Comparison of ENCODE assay signal across 22 cellular contexts in the genomic region with DNA sequence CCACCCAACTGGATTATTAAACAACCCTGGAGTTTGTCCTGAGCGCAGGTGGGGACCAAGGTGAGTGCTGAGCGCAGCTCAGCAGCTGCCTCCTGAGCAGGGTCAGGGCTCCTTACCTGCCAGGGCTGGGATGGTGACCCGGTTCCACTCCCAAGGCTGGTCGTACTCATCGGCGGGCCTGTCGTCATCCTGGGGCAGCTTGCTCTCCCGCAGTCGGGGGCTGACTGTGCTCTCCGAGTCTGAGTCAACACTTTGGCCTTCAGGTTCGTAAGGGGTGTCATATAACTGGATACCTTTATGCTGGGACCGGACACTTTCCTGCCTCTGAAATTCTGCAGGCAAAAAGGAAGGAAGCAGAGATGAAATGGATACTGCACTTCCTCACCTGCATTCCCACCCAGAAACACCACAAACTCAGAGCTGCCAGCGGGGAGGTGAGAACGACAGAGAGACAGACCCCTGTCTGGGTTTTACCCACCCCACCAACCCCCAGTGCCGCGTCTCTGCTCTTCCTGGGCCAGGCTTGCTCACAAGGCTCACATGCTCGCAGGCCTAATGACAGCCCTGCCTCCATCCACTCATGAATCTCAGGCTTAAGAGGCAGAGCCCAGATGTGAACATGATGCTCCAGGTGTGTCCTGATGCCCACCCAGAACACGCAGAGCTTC.
DNase-seq lines count a peak whose midpoint lies in the region; ATAC-seq and TF ChIP-seq lines count a peak whose summit lies in the region.
"Had no signal": no experiment of that assay in that cellular context is flagged by ENCODE, and none has a peak within 500 bp of the region (broad histone marks: within the 10 kb centered on the region; RNA-seq: fewer than 3 reads in every experiment).

No MANE protein-coding gene starts in this region.

- H3K36me3 Mint-ChIP-seq in neural crest cell (ENCODE audit: low read depth), result no peaks in the 10 kb centered on the region
- H3K36me3 Mint-ChIP-seq in CD4-positive, alpha-beta T cell (ENCODE audit: low read depth), result no peaks in the 10 kb centered on the region
- H3K36me3 Mint-ChIP-seq: naive B cell had no signal

- ATAC-seq in RWPE2 (ENCODE audit: low read depth), result peak; percentile 94
- no peak for ATAC-seq in CD4-positive, alpha-beta T cell (ENCODE audit: poor library complexity)
- ATAC-seq: stimulated activated effector memory CD8-positive, alpha-beta T cell treated with anti-CD3 and anti-CD28 coated beads, Interleukin-12 subunit alpha, Interleukin-12 subunit beta, amount 100 ng/mL, for 72 hours had no signal

- no peak overlapping the region for H3K4me3 Mint-ChIP-seq in neural crest cell
- no peak overlapping the region for H3K4me3 Mint-ChIP-seq in CD4-positive, alpha-beta T cell
- H3K4me3 Mint-ChIP-seq: activated CD4-positive, alpha-beta T cell treated with anti-CD3 and anti-CD28 coated beads, Interleukin-2, amount 10 ng/mL, durations not matched to agents 24 days and 14 days; CD14-positive monocyte; naive B cell; stimulated activated effector memory CD8-positive, alpha-beta T cell treated with anti-CD3 and anti-CD28 coated beads, Interleukin-12 subunit alpha, Interleukin-12 subunit beta, amount 100 ng/mL, for 72 hours had no signal

- H3K27ac ChIP-seq in AG04450 (ENCODE audit: low read depth, low read length), result peak overlapping the region; percentile 61
- H3K27ac ChIP-seq in RWPE2 (ENCODE audit: poor library complexity, severe bottlenecking), result peak overlapping the region; percentile 93
- no peak overlapping the region for H3K27ac ChIP-seq in CD4-positive, alpha-beta T cell (ENCODE audit: low read depth, low read length)
- H3K27ac ChIP-seq in sigmoid colon, result peak overlapping the region in 1 of 4 donors; percentile 73
- H3K27ac ChIP-seq in substantia nigra (ENCODE audit: low read depth, low read length, poor library complexity, severe bottlenecking), result no peak overlapping the region
- H3K27ac ChIP-seq: psoas muscle, tibial nerve had no signal

- intact Hi-C loops in CD4-positive, alpha-beta T cell (cut with DNase I, micrococcal nuclease), result no loop called here
- intact Hi-C loops in sigmoid colon (cut with DNase I), result loop anchor here (5.0 kb wide), 1 partner anchor 43 kb away; no protein-coding TSS in a partner anchor

- H3K9me3 ChIP-seq in AG04450 (ENCODE audit: control insufficient read depth, insufficient read depth, low read length), result no peaks in the 10 kb centered on the region
- H3K9me3 ChIP-seq in RWPE2 (ENCODE audit: severe bottlenecking), result no peaks in the 10 kb centered on the region
- no peaks in the 10 kb centered on the region for H3K9me3 ChIP-seq in CD4-positive, alpha-beta T cell (ENCODE audit: control insufficient read depth, low read length)
- H3K9me3 ChIP-seq in sigmoid colon, result no peaks in the 10 kb centered on the region
- H3K9me3 ChIP-seq: MG63, psoas muscle, tibial nerve had no signal

- H3K27me3 ChIP-seq in AG04450 (ENCODE audit: control insufficient read depth, insufficient read depth, low read length), result no peaks in the 10 kb centered on the region
- no peaks in the 10 kb centered on the region for H3K27me3 ChIP-seq in RWPE2 (ENCODE audit: insufficient read depth, poor library complexity, severe bottlenecking)
- no peaks in the 10 kb centered on the region for H3K27me3 ChIP-seq in CD4-positive, alpha-beta T cell (ENCODE audit: control insufficient read depth, insufficient read depth, low read length)
- H3K27me3 ChIP-seq in sigmoid colon, result no peaks in the 10 kb centered on the region
- H3K27me3 ChIP-seq: MG63, tibial nerve had no signal

- POLR2A ChIA-PET in AG04450 (lab: Yijun Ruan, JAX), result no interaction called here
- POLR2A ChIA-PET in CD4-positive, alpha-beta T cell (lab: Charles Lee), result no interaction called here

- DNase-seq in AG04450 (ENCODE audit: low read depth, low spot score) (no peak), RWPE2 (ENCODE audit: low spot score) (peak; percentile 91), glomerular visceral epithelial cell (ENCODE audit: extremely low spot score) (peak; percentile 76), neural crest cell (ENCODE audit: low read depth, low spot score) (no peak), DMS53 (lab: John Stamatoyannopoulos, UW) (no peak), sigmoid colon (no peak), substantia nigra (lab: John Stamatoyannopoulos, UW) (no peak)
- no peak for DNase-seq in CD4-positive, alpha-beta T cell
- DNase-seq: activated CD4-positive, alpha-beta T cell treated with anti-CD3 and anti-CD28 coated beads, Interleukin-2, amount 10 ng/mL, durations not matched to agents 24 days and 14 days; activated CD8-positive, alpha-beta memory T cell treated with anti-CD3 and anti-CD28 coated beads, Interleukin-2, amount 50 U/mL, for 4 hours; activated gamma-delta T cell; DMS153; MG63; naive B cell; NCI-H1694; NCI-H2227 treated with DMSO at 0.1 percent for 48 hours; psoas muscle; RPMI8226 had no signal

- H3K9me3 Mint-ChIP-seq in neural crest cell, result no peaks in the 10 kb centered on the region
- no peaks in the 10 kb centered on the region for H3K9me3 Mint-ChIP-seq in CD4-positive, alpha-beta T cell
- H3K9me3 Mint-ChIP-seq: activated CD4-positive, alpha-beta T cell treated with anti-CD3 and anti-CD28 coated beads, Interleukin-2, amount 10 ng/mL, durations not matched to agents 24 days and 14 days; CD14-positive monocyte; naive B cell; stimulated activated effector memory CD8-positive, alpha-beta T cell treated with anti-CD3 and anti-CD28 coated beads, Interleukin-12 subunit alpha, Interleukin-12 subunit beta, amount 100 ng/mL, for 72 hours had no signal

- H3K4me1 ChIP-seq in RWPE2 (ENCODE audit: insufficient read depth, poor library complexity, severe bottlenecking) (peaks cover 68% of the 10 kb centered on the region), sigmoid colon (peaks cover 0 to 22% (median 16%) of the 10 kb centered on the region in 4 donors)
- H3K4me1 ChIP-seq: psoas muscle had no signal

- WGBS in sigmoid colon, 2 donors, result 91 to 92% methylated on average over 18 of the region's 18 CpGs

- H3K36me3 ChIP-seq in RWPE2 (ENCODE audit: low read depth), result peaks cover 31% of the 10 kb centered on the region
- H3K36me3 ChIP-seq in sigmoid colon, result peaks cover 0 to 19% (median 7%) of the 10 kb centered on the region in 4 donors
- H3K36me3 ChIP-seq: MG63 had no signal

- CTCF ChIA-PET in AG04450 (lab: Charles Lee), result interaction anchor here (1.0 to 1.3 kb wide), 2 partner anchors 8 to 72 kb away, joined by 3 read pairs; no protein-coding TSS in a partner anchor
- CTCF ChIA-PET in CD4-positive, alpha-beta T cell (lab: Charles Lee), result no interaction called here

- H3K27ac Mint-ChIP-seq in neural crest cell (ENCODE audit: unreplicated experiment), result peak overlapping the region; percentile 50
- H3K27ac Mint-ChIP-seq in CD4-positive, alpha-beta T cell, result no peak overlapping the region
- H3K27ac Mint-ChIP-seq: activated CD4-positive, alpha-beta T cell treated with anti-CD3 and anti-CD28 coated beads, Interleukin-2, amount 10 ng/mL, durations not matched to agents 24 days and 14 days; naive B cell; stimulated activated effector memory CD8-positive, alpha-beta T cell treated with anti-CD3 and anti-CD28 coated beads, Interleukin-12 subunit alpha, Interleukin-12 subunit beta, amount 100 ng/mL, for 72 hours had no signal

- TF ChIP-seq EP300 in sigmoid colon (IDR thresholded peaks at IDR 0.05), result no peak

- no peak for TF ChIP-seq POLR2A in sigmoid colon (IDR thresholded peaks at IDR 0.05)

- peaks cover 5% of the 10 kb centered on the region for H3K4me1 Mint-ChIP-seq in neural crest cell
- H3K4me1 Mint-ChIP-seq in CD4-positive, alpha-beta T cell (ENCODE audit: low read depth), result no peaks in the 10 kb centered on the region
- H3K4me1 Mint-ChIP-seq: naive B cell had no signal

- H3K4me3 ChIP-seq in AG04450 (ENCODE audit: low read depth, low read length), result no peak overlapping the region
- no peak overlapping the region for H3K4me3 ChIP-seq in RWPE2 (ENCODE audit: severe bottlenecking)
- H3K4me3 ChIP-seq in sigmoid colon, result no peak overlapping the region
- H3K4me3 ChIP-seq: lung, MG63, psoas muscle, tibial nerve had no signal

- TF ChIP-seq CTCF in AG04450 (IDR thresholded peaks at IDR 0.05; ENCODE audit: low read depth, low read length), result no peak
- TF ChIP-seq CTCF in RWPE2 (IDR thresholded peaks at IDR 0.05; ENCODE audit: poor library complexity, severe bottlenecking), result no peak
- TF ChIP-seq CTCF in neural crest cell (conservative IDR thresholded peaks at IDR 0.05), result no peak
- no peak for TF ChIP-seq CTCF in CD4-positive, alpha-beta T cell (IDR thresholded peaks at IDR 0.05)
- TF ChIP-seq CTCF in sigmoid colon (IDR thresholded peaks at IDR 0.05), result no peak

- no peaks in the 10 kb centered on the region for H3K27me3 Mint-ChIP-seq in neural crest cell (ENCODE audit: low read depth)
- H3K27me3 Mint-ChIP-seq in CD4-positive, alpha-beta T cell, result no peaks in the 10 kb centered on the region
- H3K27me3 Mint-ChIP-seq: activated CD4-positive, alpha-beta T cell treated with anti-CD3 and anti-CD28 coated beads, Interleukin-2, amount 10 ng/mL, durations not matched to agents 24 days and 14 days had no signal

Comparison
In these comparisons a context has a peak if more than half of its experiments do, and no peak if none do; other contexts are left out.
1. DNase-seq: peak in RWPE2 (single experiment) and glomerular visceral epithelial cell (single experiment); none in AG04450 (single experiment), neural crest cell (single experiment), CD4-positive, alpha-beta T cell (0 of 10), DMS53 (single experiment), sigmoid colon (single experiment) and substantia nigra (0 of 49).
2. H3K27ac ChIP-seq: peak in AG04450 (single experiment) and RWPE2 (single experiment); none in CD4-positive, alpha-beta T cell (single experiment) and substantia nigra (single experiment).